In the genomic region with DNA sequence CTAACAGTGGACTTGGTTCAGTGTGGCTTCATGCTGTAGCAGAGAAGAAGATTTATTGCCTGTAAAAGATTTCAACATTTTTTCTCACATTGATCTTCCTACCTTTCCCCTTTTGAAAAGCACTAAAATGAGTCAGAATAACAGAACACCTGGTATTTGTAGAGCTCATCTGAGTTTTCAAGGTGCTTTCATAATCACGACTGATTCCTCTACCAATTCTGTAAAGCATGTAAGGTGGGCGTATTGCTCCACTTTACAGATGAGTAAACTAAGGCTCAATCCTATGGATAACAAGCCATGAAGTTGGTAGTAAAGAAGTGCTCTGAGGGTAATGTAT, we compare ENCODE assay signal across 29 cellular contexts.
"Had no signal": no experiment of that assay in that cellular context is flagged by ENCODE, and none has a peak within 500 bp of the region (broad histone marks: within the 10 kb centered on the region; RNA-seq: fewer than 3 reads in every experiment).

No MANE protein-coding gene starts in this region.

- DNase-seq: activated CD4-positive, alpha-beta T cell treated with anti-CD3 and anti-CD28 coated beads for 1 hour; activated CD4-positive, alpha-beta T cell treated with anti-CD3 and anti-CD28 coated beads for 4 hours; activated CD4-positive, alpha-beta T cell treated with anti-CD3 and anti-CD28 coated beads, Interleukin-2, amount 10 ng/mL, durations not matched to agents 7 days and 5 days; activated CD4-positive, alpha-beta T cell treated with anti-CD3 and anti-CD28 coated beads, Interleukin-2, amount 50 U/mL, for 48 hours; activated CD4-positive, CD25-positive, alpha-beta regulatory T cell; activated CD8-positive, alpha-beta memory T cell treated with anti-CD3 and anti-CD28 coated beads for 24 hours; activated CD8-positive, alpha-beta T cell treated with anti-CD3 and anti-CD28 coated beads for 36 hours; activated effector memory CD4-positive, alpha-beta T cell treated with Interleukin-2 at 50 U/mL for 16 hours; activated gamma-delta T cell treated with Interleukin-2 at 50 U/mL for 16 hours; activated naive CD4-positive, alpha-beta T cell treated with anti-CD3 and anti-CD28 coated beads, Interleukin-2, amount 50 U/mL, for 16 hours; activated naive CD4-positive, alpha-beta T cell treated with Interleukin-2 at 50 U/mL for 16 hours; activated T-cell treated with anti-CD3 and anti-CD28 coated beads, Interleukin-2, amount 50 U/mL, for 4 hours; amniotic stem cell; anterior cingulate cortex; brain microvascular endothelial cell; dorsolateral prefrontal cortex; effector memory CD4-positive, alpha-beta T cell; endodermal cell; foreskin fibroblast; gastrocnemius medialis; glutamatergic neuron; heart left ventricle; T-helper 2 cell had no signal

- H3K36me3 ChIP-seq: brain microvascular endothelial cell, gastrocnemius medialis, heart left ventricle had no signal

- H3K9me3 ChIP-seq: gastrocnemius medialis, heart left ventricle had no signal

- H3K4me1 Mint-ChIP-seq: activated CD4-positive, alpha-beta T cell treated with anti-CD3 and anti-CD28 coated beads, Interleukin-2, amount 10 ng/mL, durations not matched to agents 7 days and 5 days; activated T-helper 17 cell treated with anti-CD3 and anti-CD28 coated beads, Interleukin-2, amount 50 U/mL, for 72 hours; central memory CD8-positive, alpha-beta T cell had no signal

- H3K36me3 Mint-ChIP-seq: activated naive CD8-positive, alpha-beta T cell had no signal

- H3K9me3 Mint-ChIP-seq: activated CD4-positive, alpha-beta T cell treated with anti-CD3 and anti-CD28 coated beads, Interleukin-2, amount 10 ng/mL, durations not matched to agents 7 days and 5 days; activated CD8-positive, alpha-beta T cell treated with anti-CD3 and anti-CD28 coated beads for 36 hours; activated T-cell treated with anti-CD3 and anti-CD28 coated beads, Interleukin-2, amount 50 U/mL, for 4 hours; activated T-helper 17 cell treated with anti-CD3 and anti-CD28 coated beads, Interleukin-2, amount 50 U/mL, for 72 hours; central memory CD8-positive, alpha-beta T cell; dendritic cell treated with granulocyte-macrophage colony-stimulating factor and Interleukin-4, amounts not matched to agents 40 ng/mL and 50 ng/mL, for 4 days; endodermal cell had no signal

- H3K27me3 Mint-ChIP-seq: dendritic cell treated with granulocyte-macrophage colony-stimulating factor and Interleukin-4, amounts not matched to agents 40 ng/mL and 50 ng/mL, for 4 days had no signal

- H3K4me1 ChIP-seq: gastrocnemius medialis, heart left ventricle had no signal

- H3K4me3 ChIP-seq: coronary artery, dorsolateral prefrontal cortex, gastrocnemius medialis, heart left ventricle had no signal

- H3K27ac Mint-ChIP-seq: activated CD4-positive, alpha-beta T cell treated with anti-CD3 and anti-CD28 coated beads, Interleukin-2, amount 10 ng/mL, durations not matched to agents 7 days and 5 days; activated CD8-positive, alpha-beta T cell treated with anti-CD3 and anti-CD28 coated beads for 36 hours; activated naive CD8-positive, alpha-beta T cell; activated T-helper 17 cell treated with anti-CD3 and anti-CD28 coated beads, Interleukin-2, amount 50 U/mL, for 72 hours; dendritic cell treated with granulocyte-macrophage colony-stimulating factor and Interleukin-4, amounts not matched to agents 40 ng/mL and 50 ng/mL, for 4 days; endodermal cell had no signal

- ATAC-seq: activated CD8-positive, alpha-beta T cell treated with anti-CD3 and anti-CD28 coated beads for 36 hours; activated T-cell treated with anti-CD3 and anti-CD28 coated beads, Interleukin-2, amount 50 U/mL, for 4 hours; activated T-helper 17 cell treated with anti-CD3 and anti-CD28 coated beads, Interleukin-2, amount 50 U/mL, for 72 hours; esophagus mucosa; gastrocnemius medialis; heart left ventricle had no signal

- H3K4me3 Mint-ChIP-seq: activated CD4-positive, alpha-beta T cell treated with anti-CD3 and anti-CD28 coated beads, Interleukin-2, amount 10 ng/mL, durations not matched to agents 7 days and 5 days; activated CD8-positive, alpha-beta T cell treated with anti-CD3 and anti-CD28 coated beads for 36 hours; activated naive CD8-positive, alpha-beta T cell; activated T-cell treated with anti-CD3 and anti-CD28 coated beads, Interleukin-2, amount 50 U/mL, for 4 hours; activated T-helper 17 cell treated with anti-CD3 and anti-CD28 coated beads, Interleukin-2, amount 50 U/mL, for 72 hours; central memory CD8-positive, alpha-beta T cell; dendritic cell treated with granulocyte-macrophage colony-stimulating factor and Interleukin-4, amounts not matched to agents 40 ng/mL and 50 ng/mL, for 4 days; endodermal cell had no signal

- H3K27me3 ChIP-seq: brain microvascular endothelial cell, gastrocnemius medialis had no signal

- H3K27ac ChIP-seq: brain microvascular endothelial cell, coronary artery, dorsolateral prefrontal cortex, gastrocnemius medialis, heart left ventricle had no signal
